23 cellular contexts compared by ENCODE assay signal in the genomic region with DNA sequence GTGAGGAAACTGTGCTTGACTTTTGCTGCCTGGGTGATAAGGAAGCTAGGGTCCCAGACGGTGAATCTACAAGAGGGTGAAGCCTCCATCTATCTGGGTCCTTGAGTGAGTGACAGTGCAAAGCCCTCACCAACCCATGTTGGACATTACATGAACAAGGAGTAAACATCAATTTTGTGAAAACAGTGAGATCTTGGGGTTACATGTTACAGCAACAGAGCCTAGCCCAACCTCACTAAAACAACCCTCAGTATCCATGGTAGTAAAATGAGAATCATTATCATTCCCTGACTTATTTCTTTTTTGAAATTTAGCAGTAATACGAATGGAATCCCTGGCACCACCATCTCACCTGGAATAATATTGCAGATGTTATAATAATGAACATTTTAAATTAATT.
DNase-seq lines count a peak whose midpoint lies in the region; ATAC-seq, FAIRE-seq and TF ChIP-seq lines count a peak whose summit lies in the region.
"Had no signal": no experiment of that assay in that cellular context is flagged by ENCODE, and none has a peak within 500 bp of the region (broad histone marks: within the 10 kb centered on the region; RNA-seq: fewer than 3 reads in every experiment).

No MANE protein-coding gene starts in this region.

- H3K4me2 ChIP-seq in HepG2 (ENCODE audit: low read depth, low read length) (no peak overlapping the region), K562 (ENCODE audit: insufficient read depth, low read length) (no peak overlapping the region), trophoblast cell (ENCODE audit: low read length) (no peak overlapping the region)
- H3K4me2 ChIP-seq: A549; BLaER1 treated with 17β-estradiol and CSF1 and Interleukin-3, amounts not matched to agents 10 nM and 100 nM had no signal

- H4K91ac ChIP-seq in trophoblast cell (ENCODE audit: low read depth, low read length), result no peak overlapping the region

- no peak overlapping the region for H4K8ac ChIP-seq in trophoblast cell (ENCODE audit: low read depth, low read length)

- H3K79me2 ChIP-seq in HepG2 (ENCODE audit: insufficient read depth, low read length) (no peaks in the 10 kb centered on the region), K562 (ENCODE audit: control insufficient read depth, insufficient read depth, low read length) (no peaks in the 10 kb centered on the region), trophoblast cell (ENCODE audit: control insufficient read depth, insufficient read depth, low read length, poor library complexity) (no peaks in the 10 kb centered on the region)

- no peak overlapping the region for H3K14ac ChIP-seq in trophoblast cell (ENCODE audit: low read length)

- H3K4me3 ChIP-seq in HepG2 (replicated peaks in 1 of 3; ENCODE audit: insufficient read depth in 1 of 3, low read depth in 2 of 3, low read length in 3 of 3) (no peak overlapping the region), right lobe of liver (no peak overlapping the region), K562 (no peak overlapping the region), trophoblast cell (ENCODE audit: low read depth, low read length) (no peak overlapping the region), esophagus muscularis mucosa (no peak overlapping the region)
- H3K4me3 ChIP-seq: A549; BLaER1 treated with 17β-estradiol and CSF1 and Interleukin-3, amounts not matched to agents 10 nM and 100 nM had no signal

- peak overlapping the region; percentile 69 for H3K23ac ChIP-seq in trophoblast cell (ENCODE audit: low read length)

- H3K9me1 ChIP-seq in K562 (ENCODE audit: control insufficient read depth, insufficient read depth, low read length), result no peaks in the 10 kb centered on the region

- peaks cover 3% of the 10 kb centered on the region for H3K36me3 Mint-ChIP-seq in glutamatergic neuron (ENCODE audit: unreplicated experiment)
- H3K36me3 Mint-ChIP-seq: CD8-positive, alpha-beta T cell had no signal

- CTCF ChIA-PET in HepG2 (lab: Yijun Ruan, JAX; ENCODE audit: low intra/inter-chr PET ratio, low total read pairs), result no interaction called here
- CTCF ChIA-PET in K562 (lab: Yijun Ruan, JAX; ENCODE audit: low intra/inter-chr PET ratio), result no interaction called here

- TF ChIP-seq CTCF in HepG2 (CRISPR knock-in tag; IDR thresholded peaks at IDR 0.05), result no peak
- TF ChIP-seq CTCF in right lobe of liver (IDR thresholded peaks at IDR 0.05), result no peak
- no peak for TF ChIP-seq CTCF in K562 (IDR thresholded peaks at IDR 0.05 in 2 of 3, conservative IDR thresholded peaks at IDR 0.05 in 1 of 3; ENCODE audit: insufficient read depth in 2 of 3, low read depth in 1 of 3, low read length in 3 of 3)
- TF ChIP-seq CTCF in glutamatergic neuron (IDR thresholded peaks at IDR 0.05; ENCODE audit: partially characterized antibody, unreplicated experiment), result no peak
- TF ChIP-seq CTCF in esophagus muscularis mucosa (IDR thresholded peaks at IDR 0.05), result no peak

- no peak overlapping the region for H2BK120ac ChIP-seq in trophoblast cell (ENCODE audit: insufficient read depth, low read length, poor library complexity)

- H3K27me3 ChIP-seq in HepG2 (ENCODE audit: control insufficient read depth in 1 of 2, insufficient read depth in 2 of 2, low read length in 2 of 2) (no peaks in the 10 kb centered on the region; a peak in 1 of 5 replicates), right lobe of liver (no peaks in the 10 kb centered on the region), K562 (ENCODE audit: control insufficient read depth in 2 of 2, insufficient read depth in 2 of 2, low read length in 2 of 2) (no peaks in the 10 kb centered on the region), trophoblast cell (ENCODE audit: insufficient read depth, low read length) (no peaks in the 10 kb centered on the region), esophagus muscularis mucosa (peaks cover 0 to 21% (median 0%) of the 10 kb centered on the region in 4 donors)
- H3K27me3 ChIP-seq: BLaER1 treated with 17β-estradiol and CSF1 and Interleukin-3, amounts not matched to agents 10 nM and 100 nM had no signal

- no peak overlapping the region for H2BK5ac ChIP-seq in trophoblast cell (ENCODE audit: low read depth, low read length, poor library complexity)

- H3K4me3 Mint-ChIP-seq in glutamatergic neuron (ENCODE audit: unreplicated experiment), result no peak overlapping the region
- H3K4me3 Mint-ChIP-seq: B cell; CD4-positive, alpha-beta T cell; CD8-positive, alpha-beta T cell had no signal

- no peak overlapping the region for H3K18ac ChIP-seq in trophoblast cell (ENCODE audit: low read length)

- in situ Hi-C loops in HepG2 (cut with HindIII; ENCODE audit: extremely low pct_ligation_motif_present, low pct_unique_long_range_greater_than_20kb) (no loop called here), K562 (cut with MboI) (no loop called here)

- H3K9ac ChIP-seq in HepG2 (ENCODE audit: insufficient read depth, low read depth, low read length) (no peak overlapping the region), K562 (ENCODE audit: insufficient read depth in 1 of 2, low read depth in 2 of 2, low read length in 2 of 2) (no peak overlapping the region), trophoblast cell (ENCODE audit: low read length) (no peak overlapping the region)
- H3K9ac ChIP-seq: BLaER1 treated with 17β-estradiol and CSF1 and Interleukin-3, amounts not matched to agents 10 nM and 100 nM had no signal

- no peak overlapping the region for H4K12ac ChIP-seq in trophoblast cell (ENCODE audit: low read depth, low read length)

- TF ChIP-seq POLR2A in HepG2 (IDR thresholded peaks at IDR 0.05; ENCODE audit: insufficient read depth in 1 of 2, low read depth in 2 of 2, low read length in 2 of 2) (no peak), right lobe of liver (IDR thresholded peaks at IDR 0.05) (no peak), K562 (conservative IDR thresholded peaks at IDR 0.05) (no peak), esophagus muscularis mucosa (IDR thresholded peaks at IDR 0.05; ENCODE audit: low read depth) (no peak)

- no peak overlapping the region for H2BK12ac ChIP-seq in trophoblast cell (ENCODE audit: low read length)

- TF ChIP-seq EP300 in HepG2 (IDR thresholded peaks at IDR 0.05; ENCODE audit: low read depth in 2 of 2, low read length in 2 of 2) (no peak), HepG2 (CRISPR knock-in tag; IDR thresholded peaks at IDR 0.05; ENCODE audit: borderline replicate concordance) (no peak), K562 (IDR thresholded peaks at IDR 0.05; ENCODE audit: low read length) (no peak), esophagus muscularis mucosa (IDR thresholded peaks at IDR 0.05) (no peak)

- H2AFZ ChIP-seq in HepG2 (ENCODE audit: low read length) (no peak overlapping the region), K562 (ENCODE audit: low read depth, low read length) (no peak overlapping the region), trophoblast cell (ENCODE audit: insufficient read depth, low read length, poor library complexity) (no peak overlapping the region)

- TF ChIP-seq RAD21 in HepG2 (CRISPR knock-in tag; IDR thresholded peaks at IDR 0.05) (no peak), K562 (CRISPR knock-in tag; conservative IDR thresholded peaks at IDR 0.05 in 1 of 2, IDR thresholded peaks at IDR 0.05 in 1 of 2) (no peak)

- peaks cover 4% of the 10 kb centered on the region for H3K27me3 Mint-ChIP-seq in glutamatergic neuron (ENCODE audit: unreplicated experiment)

- BruUV-seq in HepG2 (replicated peaks; lab: Mats Ljungman, UMichigan) (no TSS peak), K562 (replicated peaks; lab: Mats Ljungman, UMichigan) (no TSS peak)

- no peak overlapping the region for H2AK5ac ChIP-seq in trophoblast cell (ENCODE audit: low read length)

- H4K20me1 ChIP-seq in HepG2 (ENCODE audit: insufficient read depth, low read length) (no peaks in the 10 kb centered on the region), K562 (replicated peaks; ENCODE audit: control insufficient read depth, insufficient read depth, low read length) (no peaks in the 10 kb centered on the region)
- H4K20me1 ChIP-seq: BLaER1 treated with 17β-estradiol and CSF1 and Interleukin-3, amounts not matched to agents 10 nM and 100 nM had no signal

- H3K4me1 ChIP-seq in HepG2 (ENCODE audit: insufficient read depth, low read length) (no peaks in the 10 kb centered on the region), right lobe of liver (no peaks in the 10 kb centered on the region), K562 (replicated peaks in 1 of 2; ENCODE audit: control insufficient read depth in 2 of 2, insufficient read depth in 2 of 2, low read length in 2 of 2) (peaks cover 0 to 12% of the 10 kb centered on the region in 2 experiments; a peak in 2 of 5 replicates), trophoblast cell (ENCODE audit: control insufficient read depth in 1 of 2, insufficient read depth in 2 of 2, low read length in 2 of 2) (no peaks in the 10 kb centered on the region), esophagus muscularis mucosa (no peaks in the 10 kb centered on the region)
- H3K4me1 ChIP-seq: A549; BLaER1 treated with 17β-estradiol and CSF1 and Interleukin-3, amounts not matched to agents 10 nM and 100 nM had no signal

- FAIRE-seq in HepG2 (lab: Jason Lieb, UNC) (no peak), K562 (lab: Jason Lieb, UNC) (no peak)
- FAIRE-seq: A549, D721Med, G401.6, GM12891, GM19239 had no signal

- no peak overlapping the region for H3K4ac ChIP-seq in trophoblast cell (ENCODE audit: low read depth, low read length)

- no peaks in the 10 kb centered on the region for H3K79me1 ChIP-seq in trophoblast cell (ENCODE audit: low read length)

- intact Hi-C loops in HepG2 (cut with micrococcal nuclease; ENCODE audit: unreplicated experiment), result no loop called here
- intact Hi-C loops in right lobe of liver (cut with DNase I), result no loop called here
- intact Hi-C loops in K562 (cut with micrococcal nuclease), result no loop called here
- intact Hi-C loops in esophagus muscularis mucosa (cut with DNase I), result no loop called here

- DNase-seq in HepG2 (ENCODE audit: low spot score), result no peak
- DNase-seq in right lobe of liver, result no peak
- DNase-seq in K562 (ENCODE audit: extremely low read depth in 1 of 4, low spot score in 3 of 4), result no peak
- DNase-seq in trophoblast cell, result no peak
- DNase-seq in glutamatergic neuron, result no peak
- DNase-seq in esophagus muscularis mucosa (ENCODE audit: extremely low spot score), result no peak
- DNase-seq: AML-193; Caco-2; Calu3; CD4-positive, alpha-beta T cell; CD8-positive, alpha-beta T cell; DMS79 treated with DMSO at 0.1 percent for 48 hours; GF-D8 had no signal

- H3K27ac Mint-ChIP-seq in glutamatergic neuron (ENCODE audit: unreplicated experiment), result no peak overlapping the region
- H3K27ac Mint-ChIP-seq: B cell; CD4-positive, alpha-beta T cell; CD8-positive, alpha-beta T cell had no signal

- no peaks in the 10 kb centered on the region for H3K9me3 Mint-ChIP-seq in glutamatergic neuron (ENCODE audit: unreplicated experiment)
- H3K9me3 Mint-ChIP-seq: CD4-positive, alpha-beta T cell had no signal

- H3K4me1 Mint-ChIP-seq in glutamatergic neuron (ENCODE audit: low read depth, unreplicated experiment), result no peaks in the 10 kb centered on the region
- H3K4me1 Mint-ChIP-seq: B cell had no signal

- H3K9me3 ChIP-seq in HepG2 (ENCODE audit: low read length), result no peaks in the 10 kb centered on the region
- no peaks in the 10 kb centered on the region for H3K9me3 ChIP-seq in right lobe of liver
- H3K9me3 ChIP-seq in K562 (replicated peaks; ENCODE audit: control insufficient read depth, insufficient read depth, low read depth, low read length), result no peaks in the 10 kb centered on the region
- H3K9me3 ChIP-seq in trophoblast cell (ENCODE audit: insufficient read depth, low read depth, low read length), result peaks cover 2% of the 10 kb centered on the region
- H3K9me3 ChIP-seq in esophagus muscularis mucosa, result no peaks in the 10 kb centered on the region
- H3K9me3 ChIP-seq: A549 had no signal

- H3K36me3 ChIP-seq in HepG2 (replicated peaks in 1 of 2; ENCODE audit: control insufficient read depth in 1 of 2, insufficient read depth in 2 of 2, low read length in 2 of 2), result no peaks in the 10 kb centered on the region
- H3K36me3 ChIP-seq in right lobe of liver, result no peaks in the 10 kb centered on the region
- no peaks in the 10 kb centered on the region for H3K36me3 ChIP-seq in K562 (ENCODE audit: control insufficient read depth, insufficient read depth, low read length)
- H3K36me3 ChIP-seq in trophoblast cell (ENCODE audit: control insufficient read depth in 1 of 2, insufficient read depth in 2 of 2, low read length in 2 of 2), result no peaks in the 10 kb centered on the region
- no peaks in the 10 kb centered on the region for H3K36me3 ChIP-seq in esophagus muscularis mucosa
- H3K36me3 ChIP-seq: BLaER1 treated with 17β-estradiol and CSF1 and Interleukin-3, amounts not matched to agents 10 nM and 100 nM had no signal

- H3K27ac ChIP-seq in HepG2 (ENCODE audit: extremely low read length, insufficient read depth, low read length) (no peak overlapping the region), right lobe of liver (no peak overlapping the region), K562 (ENCODE audit: extremely low read depth, low read depth, low read length) (no peak overlapping the region), trophoblast cell (ENCODE audit: low read depth, low read length) (no peak overlapping the region), esophagus muscularis mucosa (replicated peaks in 1 of 4) (no peak overlapping the region)
- H3K27ac ChIP-seq: 22Rv1; A549; BLaER1 treated with 17β-estradiol and CSF1 and Interleukin-3, amounts not matched to agents 10 nM and 100 nM; C4-2B had no signal

- WGBS in HepG2 (ENCODE audit: low lambda C conversion rate), result 1% methylated on average over 2 of the region's 2 CpGs
- WGBS in right lobe of liver (ENCODE audit: insufficient coverage, low coverage, low lambda C conversion rate, missing lambda C conversion rate), result 11% methylated on average over 1 of the region's 2 CpGs
- WGBS in K562 (ENCODE audit: insufficient coverage, low coverage, missing lambda C conversion rate), result 4% methylated on average over 2 of the region's 2 CpGs
- WGBS in trophoblast cell (ENCODE audit: extremely low coverage, insufficient coverage, insufficient read length), result no CpG with 5 or more reads among the region's 2 CpGs
- 86% methylated on average over 2 of the region's 2 CpGs for WGBS in esophagus muscularis mucosa

- POLR2A ChIA-PET in HepG2 (lab: Yijun Ruan, JAX) (no interaction called here), K562 (lab: Yijun Ruan, JAX) (no interaction called here)

- ATAC-seq in HepG2 (no peak), right lobe of liver (no peak), K562 (no peak), HG03460 (IDR thresholded peaks at IDR 0.05; ENCODE audit: unreplicated experiment) (no peak)
- ATAC-seq: A549; CD8-positive, alpha-beta T cell had no signal

Comparison
In these comparisons a context has a peak if more than half of its experiments do, and no peak if none do; other contexts are left out.
1. Of the 241 proteins assayed by ChIP-seq in both HepG2 and K562: peak only in HepG2: none; only in K562: none; in both: ZNF12; in neither: 240.